Comparison of ENCODE assay signal across 1 cellular context in the genomic region with DNA sequence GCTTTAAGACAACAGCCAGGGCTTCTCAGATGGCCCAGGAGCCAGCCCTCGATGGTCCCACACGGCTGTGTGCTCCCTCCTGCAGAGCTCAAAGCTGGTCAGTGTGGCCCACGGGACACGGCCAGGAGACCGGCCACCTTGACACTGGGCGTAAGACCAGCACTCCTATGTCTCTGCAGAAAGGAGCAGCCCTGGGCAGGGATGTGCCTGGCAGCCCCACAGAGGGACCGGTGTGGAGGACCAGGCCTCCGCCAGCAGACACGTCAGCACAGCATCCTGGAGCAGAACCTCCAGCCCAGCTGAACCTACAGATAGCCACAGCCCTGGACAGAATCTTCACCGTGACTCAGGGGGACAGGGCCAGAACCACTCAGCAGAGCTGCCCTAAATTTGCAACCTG.
TF ChIP-seq lines count a peak whose summit lies in the region.

No MANE protein-coding gene starts in this region.

TF ChIP-seq in GM23338, 12 proteins besides CTCF, POLR2A, EP300 and RAD21 (continued from another document):
- TF ChIP-seq EZH2 (IDR thresholded peaks at IDR 0.05; ENCODE audit: low read depth, unreplicated experiment) (no peak), ZNF331 (CRISPR knock-in tag; IDR thresholded peaks at IDR 0.05; ENCODE audit: low read depth) (no peak), EZH2phosphoT487 (IDR thresholded peaks at IDR 0.05; ENCODE audit: unreplicated experiment) (no peak), NANOG (IDR thresholded peaks at IDR 0.05; ENCODE audit: borderline replicate concordance) (no peak), ZNF114 (CRISPR knock-in tag; IDR thresholded peaks at IDR 0.05) (no peak)
- TF ChIP-seq, protein P1, sequence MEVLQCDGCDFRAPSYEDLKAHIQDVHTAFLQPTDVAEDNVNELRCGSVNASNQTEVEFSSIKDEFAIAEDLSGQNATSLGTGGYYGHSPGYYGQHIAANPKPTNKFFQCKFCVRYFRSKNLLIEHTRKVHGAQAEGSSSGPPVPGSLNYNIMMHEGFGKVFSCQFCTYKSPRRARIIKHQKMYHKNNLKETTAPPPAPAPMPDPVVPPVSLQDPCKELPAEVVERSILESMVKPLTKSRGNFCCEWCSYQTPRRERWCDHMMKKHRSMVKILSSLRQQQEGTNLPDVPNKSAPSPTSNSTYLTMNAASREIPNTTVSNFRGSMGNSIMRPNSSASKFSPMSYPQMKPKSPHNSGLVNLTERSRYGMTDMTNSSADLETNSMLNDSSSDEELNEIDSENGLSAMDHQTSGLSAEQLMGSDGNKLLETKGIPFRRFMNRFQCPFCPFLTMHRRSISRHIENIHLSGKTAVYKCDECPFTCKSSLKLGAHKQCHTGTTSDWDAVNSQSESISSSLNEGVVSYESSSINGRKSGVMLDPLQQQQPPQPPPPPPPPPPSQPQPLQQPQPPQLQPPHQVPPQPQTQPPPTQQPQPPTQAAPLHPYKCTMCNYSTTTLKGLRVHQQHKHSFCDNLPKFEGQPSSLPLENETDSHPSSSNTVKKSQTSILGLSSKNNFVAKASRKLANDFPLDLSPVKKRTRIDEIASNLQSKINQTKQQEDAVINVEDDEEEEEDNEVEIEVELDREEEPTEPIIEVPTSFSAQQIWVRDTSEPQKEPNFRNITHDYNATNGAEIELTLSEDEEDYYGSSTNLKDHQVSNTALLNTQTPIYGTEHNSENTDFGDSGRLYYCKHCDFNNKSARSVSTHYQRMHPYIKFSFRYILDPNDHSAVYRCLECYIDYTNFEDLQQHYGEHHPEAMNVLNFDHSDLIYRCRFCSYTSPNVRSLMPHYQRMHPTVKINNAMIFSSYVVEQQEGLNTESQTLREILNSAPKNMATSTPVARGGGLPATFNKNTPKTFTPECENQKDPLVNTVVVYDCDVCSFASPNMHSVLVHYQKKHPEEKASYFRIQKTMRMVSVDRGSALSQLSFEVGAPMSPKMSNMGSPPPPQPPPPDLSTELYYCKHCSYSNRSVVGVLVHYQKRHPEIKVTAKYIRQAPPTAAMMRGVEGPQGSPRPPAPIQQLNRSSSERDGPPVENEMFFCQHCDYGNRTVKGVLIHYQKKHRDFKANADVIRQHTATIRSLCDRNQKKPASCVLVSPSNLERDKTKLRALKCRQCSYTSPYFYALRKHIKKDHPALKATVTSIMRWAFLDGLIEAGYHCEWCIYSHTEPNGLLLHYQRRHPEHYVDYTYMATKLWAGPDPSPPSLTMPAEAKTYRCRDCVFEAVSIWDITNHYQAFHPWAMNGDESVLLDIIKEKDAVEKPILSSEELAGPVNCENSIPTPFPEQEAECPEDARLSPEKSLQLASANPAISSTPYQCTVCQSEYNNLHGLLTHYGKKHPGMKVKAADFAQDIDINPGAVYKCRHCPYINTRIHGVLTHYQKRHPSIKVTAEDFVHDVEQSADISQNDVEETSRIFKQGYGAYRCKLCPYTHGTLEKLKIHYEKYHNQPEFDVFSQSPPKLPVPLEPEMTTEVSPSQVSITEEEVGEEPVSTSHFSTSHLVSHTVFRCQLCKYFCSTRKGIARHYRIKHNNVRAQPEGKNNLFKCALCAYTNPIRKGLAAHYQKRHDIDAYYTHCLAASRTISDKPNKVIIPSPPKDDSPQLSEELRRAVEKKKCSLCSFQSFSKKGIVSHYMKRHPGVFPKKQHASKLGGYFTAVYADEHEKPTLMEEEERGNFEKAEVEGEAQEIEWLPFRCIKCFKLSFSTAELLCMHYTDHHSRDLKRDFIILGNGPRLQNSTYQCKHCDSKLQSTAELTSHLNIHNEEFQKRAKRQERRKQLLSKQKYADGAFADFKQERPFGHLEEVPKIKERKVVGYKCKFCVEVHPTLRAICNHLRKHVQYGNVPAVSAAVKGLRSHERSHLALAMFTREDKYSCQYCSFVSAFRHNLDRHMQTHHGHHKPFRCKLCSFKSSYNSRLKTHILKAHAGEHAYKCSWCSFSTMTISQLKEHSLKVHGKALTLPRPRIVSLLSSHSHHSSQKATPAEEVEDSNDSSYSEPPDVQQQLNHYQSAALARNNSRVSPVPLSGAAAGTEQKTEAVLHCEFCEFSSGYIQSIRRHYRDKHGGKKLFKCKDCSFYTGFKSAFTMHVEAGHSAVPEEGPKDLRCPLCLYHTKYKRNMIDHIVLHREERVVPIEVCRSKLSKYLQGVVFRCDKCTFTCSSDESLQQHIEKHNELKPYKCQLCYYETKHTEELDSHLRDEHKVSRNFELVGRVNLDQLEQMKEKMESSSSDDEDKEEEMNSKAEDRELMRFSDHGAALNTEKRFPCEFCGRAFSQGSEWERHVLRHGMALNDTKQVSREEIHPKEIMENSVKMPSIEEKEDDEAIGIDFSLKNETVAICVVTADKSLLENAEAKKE (CRISPR knock-in tag; IDR thresholded peaks at IDR 0.05) = no peak
- TF ChIP-seq, protein P2, sequence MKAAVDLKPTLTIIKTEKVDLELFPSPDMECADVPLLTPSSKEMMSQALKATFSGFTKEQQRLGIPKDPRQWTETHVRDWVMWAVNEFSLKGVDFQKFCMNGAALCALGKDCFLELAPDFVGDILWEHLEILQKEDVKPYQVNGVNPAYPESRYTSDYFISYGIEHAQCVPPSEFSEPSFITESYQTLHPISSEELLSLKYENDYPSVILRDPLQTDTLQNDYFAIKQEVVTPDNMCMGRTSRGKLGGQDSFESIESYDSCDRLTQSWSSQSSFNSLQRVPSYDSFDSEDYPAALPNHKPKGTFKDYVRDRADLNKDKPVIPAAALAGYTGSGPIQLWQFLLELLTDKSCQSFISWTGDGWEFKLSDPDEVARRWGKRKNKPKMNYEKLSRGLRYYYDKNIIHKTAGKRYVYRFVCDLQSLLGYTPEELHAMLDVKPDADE (IDR thresholded peaks at IDR 0.05) = no peak
